ENCODE assay signal across 1 cellular context in genomic region chr11:4658629-4659453, GRCh38.
TF ChIP-seq lines count a peak whose summit lies in the region.

No MANE protein-coding gene starts in this region.

TF ChIP-seq in GM23338, 12 proteins besides CTCF, POLR2A, EP300 and RAD21 (continued from another document):
- TF ChIP-seq ZNF462 (CRISPR knock-in tag; IDR thresholded peaks at IDR 0.05) (no peak), REST (IDR thresholded peaks at IDR 0.05; ENCODE audit: unreplicated experiment) (no peak), ZNF331 (CRISPR knock-in tag; IDR thresholded peaks at IDR 0.05; ENCODE audit: low read depth) (no peak), STAT1 (IDR thresholded peaks at IDR 0.05; ENCODE audit: unreplicated experiment) (no peak)
TF ChIP-seq in GM23338: peak in this region for 0.
